1 cellular context compared by ENCODE assay signal in genomic region chr20:37390891-37391525, GRCh38.
TF ChIP-seq lines count a peak whose summit lies in the region.

No MANE protein-coding gene starts in this region.

TF ChIP-seq in HepG2, 621 proteins besides CTCF, POLR2A, EP300 and RAD21 (continued from another document and continues in another):
- TF ChIP-seq CEBPG (CRISPR knock-in tag; IDR thresholded peaks at IDR 0.05) (peak; percentile 61; the same call in 1 of the 2 replicates), SRSF9 (IDR thresholded peaks at IDR 0.05; ENCODE audit: borderline replicate concordance, insufficient read depth, low read depth, low read length, poor library complexity, severe bottlenecking) (no peak), ZNF24 (IDR thresholded peaks at IDR 0.05) (no peak), ZNF75D (CRISPR knock-in tag; IDR thresholded peaks at IDR 0.05; ENCODE audit: borderline replicate concordance) (no peak), THAP9 (CRISPR knock-in tag; IDR thresholded peaks at IDR 0.05; ENCODE audit: borderline replicate concordance) (peak; percentile 91), CHD2 (IDR thresholded peaks at IDR 0.05; ENCODE audit: low read depth, low read length) (no peak), ZNF446 (CRISPR knock-in tag; IDR thresholded peaks at IDR 0.05) (peak; percentile 56; the same call in 1 of the 2 replicates), PPARG (CRISPR knock-in tag; conservative IDR thresholded peaks at IDR 0.05) (peak; percentile 76), KLF6 (CRISPR knock-in tag; IDR thresholded peaks at IDR 0.05) (peak; percentile 77), FOXP4 (CRISPR knock-in tag; IDR thresholded peaks at IDR 0.05) (peak; percentile 78), BRF2 (CRISPR knock-in tag; IDR thresholded peaks at IDR 0.05) (peak; percentile 64; the same call in 1 of the 2 replicates), SMAD1 (CRISPR knock-in tag; IDR thresholded peaks at IDR 0.05; ENCODE audit: borderline replicate concordance, low read depth) (peak; percentile 98), ZBTB8A (CRISPR knock-in tag; IDR thresholded peaks at IDR 0.05; ENCODE audit: borderline replicate concordance, low read depth) (peak; percentile 65; the same call in 1 of the 2 replicates), ATM (IDR thresholded peaks at IDR 0.05; ENCODE audit: borderline replicate concordance) (no peak), REL (CRISPR knock-in tag; conservative IDR thresholded peaks at IDR 0.05) (no peak), TAF15 (IDR thresholded peaks at IDR 0.05; ENCODE audit: low read depth, low read length, poor library complexity, severe bottlenecking) (no peak), ZNF768 (CRISPR knock-in tag; IDR thresholded peaks at IDR 0.05) (peak; percentile 76; the same call in 1 of the 2 replicates), NBN (conservative IDR thresholded peaks at IDR 0.05) (no peak), HOMEZ (CRISPR knock-in tag; IDR thresholded peaks at IDR 0.05; ENCODE audit: low read depth) (0 out of 2 replicates have a peak, but pooled peaks have one; percentile 67), ZNF776 (CRISPR knock-in tag; IDR thresholded peaks at IDR 0.05) (no peak), SMYD3 (CRISPR knock-in tag; IDR thresholded peaks at IDR 0.05) (no peak), ARNT (IDR thresholded peaks at IDR 0.05) (no peak), ZNF337 (CRISPR knock-in tag; IDR thresholded peaks at IDR 0.05; ENCODE audit: borderline replicate concordance, low read depth) (peak; percentile 91; the same call in 1 of the 2 replicates), EED (CRISPR knock-in tag; IDR thresholded peaks at IDR 0.05) (no peak), FOXK1 (CRISPR knock-in tag; IDR thresholded peaks at IDR 0.05; ENCODE audit: borderline replicate concordance, low read depth) (no peak), ZNF747 (CRISPR knock-in tag; IDR thresholded peaks at IDR 0.05; ENCODE audit: borderline replicate concordance) (peak; percentile 91; the same call in 1 of the 2 replicates), KDM6A (CRISPR knock-in tag; IDR thresholded peaks at IDR 0.05; ENCODE audit: low read depth) (peak; percentile 88), REST (IDR thresholded peaks at IDR 0.05; ENCODE audit: borderline replicate concordance in 1 of 2, low read depth in 1 of 2, low read length in 2 of 2) (no peak), HOXA3 (CRISPR knock-in tag; IDR thresholded peaks at IDR 0.05) (peak; percentile 87), ZBTB20 (CRISPR knock-in tag; IDR thresholded peaks at IDR 0.05; ENCODE audit: borderline replicate concordance, low read depth) (peak; percentile 83; the same call in 1 of the 2 replicates), ZFYVE20 (CRISPR knock-in tag; IDR thresholded peaks at IDR 0.05; ENCODE audit: borderline replicate concordance, low read depth) (no peak), ZNF773 (CRISPR knock-in tag; IDR thresholded peaks at IDR 0.05; ENCODE audit: borderline replicate concordance) (no peak), TMF1 (CRISPR knock-in tag; IDR thresholded peaks at IDR 0.05; ENCODE audit: low read depth) (no peak), NFIB (CRISPR knock-in tag; IDR thresholded peaks at IDR 0.05; ENCODE audit: borderline replicate concordance) (no peak), ZNF513 (CRISPR knock-in tag; conservative IDR thresholded peaks at IDR 0.05) (no peak), ZNF83 (CRISPR knock-in tag; IDR thresholded peaks at IDR 0.05; ENCODE audit: borderline replicate concordance) (no peak), TCF7L2 (IDR thresholded peaks at IDR 0.05; ENCODE audit: low read depth, low read length) (no peak), TFDP2 (CRISPR knock-in tag; IDR thresholded peaks at IDR 0.05) (peak; percentile 83), AGO1 (IDR thresholded peaks at IDR 0.05; ENCODE audit: low read depth, low read length, poor library complexity, severe bottlenecking) (no peak), MZF1 (CRISPR knock-in tag; IDR thresholded peaks at IDR 0.05; ENCODE audit: borderline replicate concordance) (no peak)
- TF ChIP-seq, protein P1, sequence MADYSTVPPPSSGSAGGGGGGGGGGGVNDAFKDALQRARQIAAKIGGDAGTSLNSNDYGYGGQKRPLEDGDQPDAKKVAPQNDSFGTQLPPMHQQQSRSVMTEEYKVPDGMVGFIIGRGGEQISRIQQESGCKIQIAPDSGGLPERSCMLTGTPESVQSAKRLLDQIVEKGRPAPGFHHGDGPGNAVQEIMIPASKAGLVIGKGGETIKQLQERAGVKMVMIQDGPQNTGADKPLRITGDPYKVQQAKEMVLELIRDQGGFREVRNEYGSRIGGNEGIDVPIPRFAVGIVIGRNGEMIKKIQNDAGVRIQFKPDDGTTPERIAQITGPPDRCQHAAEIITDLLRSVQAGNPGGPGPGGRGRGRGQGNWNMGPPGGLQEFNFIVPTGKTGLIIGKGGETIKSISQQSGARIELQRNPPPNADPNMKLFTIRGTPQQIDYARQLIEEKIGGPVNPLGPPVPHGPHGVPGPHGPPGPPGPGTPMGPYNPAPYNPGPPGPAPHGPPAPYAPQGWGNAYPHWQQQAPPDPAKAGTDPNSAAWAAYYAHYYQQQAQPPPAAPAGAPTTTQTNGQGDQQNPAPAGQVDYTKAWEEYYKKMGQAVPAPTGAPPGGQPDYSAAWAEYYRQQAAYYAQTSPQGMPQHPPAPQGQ (CRISPR knock-in tag; IDR thresholded peaks at IDR 0.05; ENCODE audit: borderline replicate concordance) = no peak; the same call in 1 of the 2 replicates
- TF ChIP-seq, protein P2, sequence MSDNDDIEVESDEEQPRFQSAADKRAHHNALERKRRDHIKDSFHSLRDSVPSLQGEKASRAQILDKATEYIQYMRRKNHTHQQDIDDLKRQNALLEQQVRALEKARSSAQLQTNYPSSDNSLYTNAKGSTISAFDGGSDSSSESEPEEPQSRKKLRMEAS (IDR thresholded peaks at IDR 0.05) = peak; percentile 89
- TF ChIP-seq, protein P3, sequence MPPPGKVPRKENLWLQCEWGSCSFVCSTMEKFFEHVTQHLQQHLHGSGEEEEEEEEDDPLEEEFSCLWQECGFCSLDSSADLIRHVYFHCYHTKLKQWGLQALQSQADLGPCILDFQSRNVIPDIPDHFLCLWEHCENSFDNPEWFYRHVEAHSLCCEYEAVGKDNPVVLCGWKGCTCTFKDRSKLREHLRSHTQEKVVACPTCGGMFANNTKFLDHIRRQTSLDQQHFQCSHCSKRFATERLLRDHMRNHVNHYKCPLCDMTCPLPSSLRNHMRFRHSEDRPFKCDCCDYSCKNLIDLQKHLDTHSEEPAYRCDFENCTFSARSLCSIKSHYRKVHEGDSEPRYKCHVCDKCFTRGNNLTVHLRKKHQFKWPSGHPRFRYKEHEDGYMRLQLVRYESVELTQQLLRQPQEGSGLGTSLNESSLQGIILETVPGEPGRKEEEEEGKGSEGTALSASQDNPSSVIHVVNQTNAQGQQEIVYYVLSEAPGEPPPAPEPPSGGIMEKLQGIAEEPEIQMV (CRISPR knock-in tag; IDR thresholded peaks at IDR 0.05; ENCODE audit: low read depth) = peak; percentile 91
